ENCODE assay signal across 23 cellular contexts in genomic region chr4:95108883-95109421, GRCh38.
"Had no signal": no experiment of that assay in that cellular context is flagged by ENCODE, and none has a peak within 500 bp of the region (broad histone marks: within the 10 kb centered on the region; RNA-seq: fewer than 3 reads in every experiment).

No MANE protein-coding gene starts in this region.

- H3K4me1 Mint-ChIP-seq: activated CD4-positive, alpha-beta memory T cell treated with anti-CD3 and anti-CD28 coated beads, Interleukin-2, amount 10 ng/mL, durations not matched to agents 7 days and 5 days; activated naive CD4-positive, alpha-beta T cell treated with anti-CD3 and anti-CD28 coated beads, Interleukin-2, amount 50 U/mL, for 24 hours; nephron; stimulated activated naive B cell treated with anti-CD40 and anti-IgM and Interleukin-4, amounts not matched to agents 10 μg/mL and 1 μg/mL and 100 μg/mL, for 72 hours; T-helper 17 cell; WTC11 had no signal

- H3K27ac Mint-ChIP-seq: activated CD4-positive, alpha-beta memory T cell treated with anti-CD3 and anti-CD28 coated beads, Interleukin-2, amount 10 ng/mL, durations not matched to agents 7 days and 5 days; activated naive CD4-positive, alpha-beta T cell treated with anti-CD3 and anti-CD28 coated beads, Interleukin-2, amount 50 U/mL, for 24 hours; dendritic cell treated with granulocyte-macrophage colony-stimulating factor and Interleukin-4, amounts not matched to agents 40 ng/mL and 50 ng/mL, for 4 days; nephron; stimulated activated naive B cell treated with anti-CD40 and anti-IgM and Interleukin-4, amounts not matched to agents 10 μg/mL and 1 μg/mL and 100 μg/mL, for 72 hours; T-helper 17 cell; WTC11 had no signal

- H3K27me3 Mint-ChIP-seq: dendritic cell treated with granulocyte-macrophage colony-stimulating factor and Interleukin-4, amounts not matched to agents 40 ng/mL and 50 ng/mL, for 4 days; stimulated activated naive B cell treated with anti-CD40 and anti-IgM and Interleukin-4, amounts not matched to agents 10 μg/mL and 1 μg/mL and 100 μg/mL, for 72 hours; T-helper 17 cell had no signal

- ATAC-seq: gastrocnemius medialis; right cardiac atrium; stimulated activated naive B cell treated with anti-CD40 and anti-IgM and Interleukin-4, amounts not matched to agents 10 μg/mL and 1 μg/mL and 100 μg/mL, for 72 hours; T-helper 17 cell; WTC11 had no signal

- H3K36me3 ChIP-seq: gastrocnemius medialis, thyroid gland had no signal

- DNase-seq: activated CD4-positive, alpha-beta memory T cell treated with anti-CD3 and anti-CD28 coated beads, Interleukin-2, amount 10 ng/mL, durations not matched to agents 7 days and 5 days; activated CD4-positive, alpha-beta T cell treated with anti-CD3 and anti-CD28 coated beads for 4 hours; activated effector memory CD4-positive, alpha-beta T cell treated with anti-CD3 and anti-CD28 coated beads, Interleukin-2, amount 50 U/mL, for 16 hours; activated T-cell treated with anti-CD3 and anti-CD28 coated beads, Interleukin-2, amount 50 U/mL, for 48 hours; amniotic stem cell; cerebellar nuclear complex; effector memory CD4-positive, alpha-beta T cell; gastrocnemius medialis; islet precursor cell; mesenchymal stem cell; nucleus accumbens; posterior cingulate gyrus; right cardiac atrium; stimulated activated CD4-positive, alpha-beta T cell treated with anti-CD3 and anti-CD28 coated beads, Interleukin-15, amount 100 ng/mL, for 24 hours; stimulated activated CD4-positive, alpha-beta T cell treated with anti-CD3 and anti-CD28 coated beads, Interleukin-4, amount 100 ng/mL, for 1 hour; stimulated activated naive B cell treated with anti-CD40 and anti-IgM and Interleukin-4, amounts not matched to agents 10 μg/mL and 1 μg/mL and 100 μg/mL, for 72 hours; T-helper 17 cell; thyroid gland had no signal

- H3K4me1 ChIP-seq: thyroid gland had no signal

- H3K36me3 Mint-ChIP-seq: activated naive CD4-positive, alpha-beta T cell treated with anti-CD3 and anti-CD28 coated beads, Interleukin-2, amount 50 U/mL, for 24 hours; stimulated activated naive B cell treated with anti-CD40 and anti-IgM and Interleukin-4, amounts not matched to agents 10 μg/mL and 1 μg/mL and 100 μg/mL, for 72 hours; WTC11 had no signal

- H3K9me3 ChIP-seq: gastrocnemius medialis, thyroid gland had no signal

- H3K4me3 Mint-ChIP-seq: activated CD4-positive, alpha-beta memory T cell treated with anti-CD3 and anti-CD28 coated beads, Interleukin-2, amount 10 ng/mL, durations not matched to agents 7 days and 5 days; activated naive CD4-positive, alpha-beta T cell treated with anti-CD3 and anti-CD28 coated beads, Interleukin-2, amount 50 U/mL, for 24 hours; dendritic cell treated with granulocyte-macrophage colony-stimulating factor and Interleukin-4, amounts not matched to agents 40 ng/mL and 50 ng/mL, for 4 days; nephron; stimulated activated naive B cell treated with anti-CD40 and anti-IgM and Interleukin-4, amounts not matched to agents 10 μg/mL and 1 μg/mL and 100 μg/mL, for 72 hours; T-helper 17 cell; WTC11 had no signal

- H3K9me3 Mint-ChIP-seq: activated CD4-positive, alpha-beta memory T cell treated with anti-CD3 and anti-CD28 coated beads, Interleukin-2, amount 10 ng/mL, durations not matched to agents 7 days and 5 days; activated naive CD4-positive, alpha-beta T cell treated with anti-CD3 and anti-CD28 coated beads, Interleukin-2, amount 50 U/mL, for 24 hours; dendritic cell treated with granulocyte-macrophage colony-stimulating factor and Interleukin-4, amounts not matched to agents 40 ng/mL and 50 ng/mL, for 4 days; nephron; stimulated activated naive B cell treated with anti-CD40 and anti-IgM and Interleukin-4, amounts not matched to agents 10 μg/mL and 1 μg/mL and 100 μg/mL, for 72 hours; WTC11 had no signal

- H3K27ac ChIP-seq: gastrocnemius medialis, skin epidermis, thyroid gland had no signal

- H3K27me3 ChIP-seq: gastrocnemius medialis, thyroid gland had no signal

- H3K4me3 ChIP-seq: gastrocnemius medialis, skin epidermis, thyroid gland had no signal
